Comparison of ENCODE assay signal across 8 cellular contexts in genomic region chr6:8707956-8708772, GRCh38.
DNase-seq lines count a peak whose midpoint lies in the region; ATAC-seq, FAIRE-seq and TF ChIP-seq lines count a peak whose summit lies in the region.

No MANE protein-coding gene starts in this region.

- TF ChIP-seq CTCF in WERI-Rb-1 (IDR thresholded peaks at IDR 0.05; ENCODE audit: low read depth, low read length) (peak; percentile 63), keratinocyte (optimal IDR thresholded peaks at IDR 0.05 in 1 of 3, IDR thresholded peaks at IDR 0.05 in 1 of 3, conservative IDR thresholded peaks at IDR 0.05 in 1 of 3; ENCODE audit: extremely low read depth in 1 of 3, insufficient read depth in 2 of 3, low read length in 3 of 3) (peak; percentile 30 to 54 (median 44))

- no peak overlapping the region for H3K9ac ChIP-seq in keratinocyte (ENCODE audit: control insufficient read depth, extremely low read depth, insufficient read depth, low read length)

- H3K4me3 ChIP-seq in WERI-Rb-1 (ENCODE audit: low read depth, low read length) (no peak overlapping the region), keratinocyte (ENCODE audit: control insufficient read depth in 2 of 3, extremely low read depth in 1 of 3, insufficient read depth in 2 of 3, low read depth in 1 of 3, low read length in 3 of 3) (peak overlapping the region in 1 of 3 experiments; percentile 29)
- no peak overlapping the region for H3K4me3 ChIP-seq in CD4-positive, alpha-beta memory T cell (ENCODE audit: low read length in 2 of 2)

- POLR2A ChIA-PET in CD4-positive, alpha-beta memory T cell (lab: Charles Lee; ENCODE audit: partially characterized antibody) = no interaction called here

- H4K20me1 ChIP-seq in keratinocyte (ENCODE audit: control insufficient read depth, extremely low read depth, insufficient read depth, low read length) = no peaks in the 10 kb centered on the region

- H3K4me2 ChIP-seq in keratinocyte (ENCODE audit: control insufficient read depth, extremely low read depth, insufficient read depth, low read depth, low read length) = peak overlapping the region; percentile 78

- H2AFZ ChIP-seq in keratinocyte (ENCODE audit: control insufficient read depth, low read length) = peak overlapping the region; percentile 82

- H3K27ac ChIP-seq in WERI-Rb-1 = no peak overlapping the region
- H3K27ac ChIP-seq in keratinocyte (ENCODE audit: control insufficient read depth, insufficient read depth, low read length) = no peak overlapping the region
- H3K27ac ChIP-seq in CD4-positive, alpha-beta memory T cell (ENCODE audit: low read depth, low read length) = no peak overlapping the region

- H3K27me3 Mint-ChIP-seq in CD4-positive, alpha-beta memory T cell = no peaks in the 10 kb centered on the region

- no peaks in the 10 kb centered on the region for H3K4me1 Mint-ChIP-seq in CD4-positive, alpha-beta memory T cell

- no peak overlapping the region for H3K27ac Mint-ChIP-seq in CD4-positive, alpha-beta memory T cell

- peaks cover 6% of the 10 kb centered on the region for H3K27me3 ChIP-seq in WERI-Rb-1 (ENCODE audit: insufficient read depth, low read depth, severe bottlenecking)
- no peaks in the 10 kb centered on the region for H3K27me3 ChIP-seq in keratinocyte (ENCODE audit: control insufficient read depth, extremely low read depth, insufficient read depth, low read length)
- no peaks in the 10 kb centered on the region for H3K27me3 ChIP-seq in CD4-positive, alpha-beta memory T cell (ENCODE audit: insufficient read depth, low read length)

- no peaks in the 10 kb centered on the region for H3K36me3 ChIP-seq in WERI-Rb-1
- H3K36me3 ChIP-seq in keratinocyte (ENCODE audit: control insufficient read depth in 2 of 2, extremely low read depth in 1 of 2, insufficient read depth in 2 of 2, low read length in 2 of 2) = no peaks in the 10 kb centered on the region
- H3K36me3 ChIP-seq in CD4-positive, alpha-beta memory T cell (ENCODE audit: insufficient read depth, low read length) = no peaks in the 10 kb centered on the region

- H3K4me3 Mint-ChIP-seq in CD4-positive, alpha-beta memory T cell = no peak overlapping the region

- CTCF ChIA-PET in CD4-positive, alpha-beta memory T cell (lab: Charles Lee; ENCODE audit: partially characterized antibody) = no interaction called here

- peak; percentile 87 for FAIRE-seq in keratinocyte (lab: Jason Lieb, UNC)

- no peaks in the 10 kb centered on the region for H3K9me1 ChIP-seq in keratinocyte (ENCODE audit: control insufficient read depth, extremely low read depth, insufficient read depth, low read length)

- no peaks in the 10 kb centered on the region for H3K36me3 Mint-ChIP-seq in CD4-positive, alpha-beta memory T cell

- H3K79me2 ChIP-seq in keratinocyte (ENCODE audit: control insufficient read depth, insufficient read depth, low read length) = no peaks in the 10 kb centered on the region

- H3K9me3 ChIP-seq in WERI-Rb-1 (ENCODE audit: severe bottlenecking) (no peaks in the 10 kb centered on the region), keratinocyte (ENCODE audit: control insufficient read depth, low read depth, low read length) (no peaks in the 10 kb centered on the region)
- H3K9me3 ChIP-seq in CD4-positive, alpha-beta memory T cell (ENCODE audit: control insufficient read depth in 1 of 2, low read length in 2 of 2) = no peaks in the 10 kb centered on the region

- ATAC-seq in GM19467 (IDR thresholded peaks at IDR 0.05; ENCODE audit: unreplicated experiment) = no peak

- peaks cover 5% of the 10 kb centered on the region for H3K4me1 ChIP-seq in keratinocyte (ENCODE audit: control insufficient read depth, extremely low read depth, insufficient read depth, low read length)
- no peaks in the 10 kb centered on the region for H3K4me1 ChIP-seq in CD4-positive, alpha-beta memory T cell (ENCODE audit: insufficient read depth, low read length)

- intact Hi-C loops in CD4-positive, alpha-beta memory T cell (cut with micrococcal nuclease) = no loop called here

- dilution Hi-C loops in keratinocyte (cut with MboI; ENCODE audit: extremely low pct_ligation_motif_present, low sequenced_read_pairs) = no loop called here

- DNase-seq in Daoy (ENCODE audit: low read depth) (peak; percentile 56), NCI-H1092 (lab: John Stamatoyannopoulos, UW) (peak; percentile 12), WERI-Rb-1 (peak; percentile 18), keratinocyte (ENCODE audit: low read depth, low spot score) (no peak), OCI-M2 (lab: John Stamatoyannopoulos, UW; ENCODE audit: unreplicated experiment) (no peak)
- no peak for DNase-seq in CD4-positive, alpha-beta memory T cell
- DNase-seq in activated naive CD4-positive, alpha-beta T cell treated with anti-CD3 and anti-CD28 coated beads, Interleukin-2, amount 50 U/mL, for 16 hours = no peak

- H3K9me3 Mint-ChIP-seq in CD4-positive, alpha-beta memory T cell = peaks cover 0 to 16% (median 4%) of the 10 kb centered on the region in 8 donors

Comparison
In these comparisons a context has a peak if more than half of its experiments do, and no peak if none do; other contexts are left out.
1. DNase-seq: peak in Daoy (single experiment), NCI-H1092 (single experiment) and WERI-Rb-1 (single experiment); none in keratinocyte (single experiment), CD4-positive, alpha-beta memory T cell (0 of 5), activated naive CD4-positive, alpha-beta T cell treated with anti-CD3 and anti-CD28 coated beads, Interleukin-2, amount 50 U/mL, for 16 hours (single experiment) and OCI-M2 (single experiment).